Comparison of ENCODE assay signal across 17 cellular contexts in genomic region chr11:65854161-65854592, GRCh38. TPM values are rescaled to one million over a fixed set of nuclear protein-coding genes. Genes with fewer than 3 reads are reported as not detected.
DNase-seq lines count a peak whose midpoint lies in the region; ATAC-seq, FAIRE-seq and TF ChIP-seq lines count a peak whose summit lies in the region.
"Had no signal": no experiment of that assay in that cellular context is flagged by ENCODE, and none has a peak within 500 bp of the region (broad histone marks: within the 10 kb centered on the region; RNA-seq: fewer than 3 reads in every experiment).

No MANE protein-coding gene starts in this region.

- peaks cover 63% of the 10 kb centered on the region for H3K4me1 ChIP-seq in HepG2 (ENCODE audit: insufficient read depth, low read length)
- H3K4me1 ChIP-seq in right lobe of liver = peaks cover 0 to 16% (median 4%) of the 10 kb centered on the region in 4 donors
- H3K4me1 ChIP-seq in muscle layer of duodenum (ENCODE audit: control insufficient read depth in 1 of 2, insufficient read depth in 2 of 2, low read length in 2 of 2) = peaks cover 0 to 19% of the 10 kb centered on the region in 2 donors

- H3K36me3 Mint-ChIP-seq in activated naive CD8-positive, alpha-beta T cell treated with anti-CD3 and anti-CD28 coated beads, Interleukin-2, amount 50 U/mL, for 24 hours (ENCODE audit: low read depth) = peaks cover 52% of the 10 kb centered on the region

- CTCF ChIA-PET in HepG2 (lab: Yijun Ruan, JAX; ENCODE audit: low intra/inter-chr PET ratio, low total read pairs) = no interaction called here

- peak overlapping the region; percentile 10; the same call in 1 of the 2 replicates for H3K4me2 ChIP-seq in HepG2 (ENCODE audit: low read depth, low read length)

- H3K79me2 ChIP-seq in HepG2 (ENCODE audit: insufficient read depth, low read length) = peaks cover 22% of the 10 kb centered on the region

- peak; percentile 67 for DNase-seq in HepG2 (ENCODE audit: low spot score)
- DNase-seq in right lobe of liver = no peak
- DNase-seq in activated naive CD8-positive, alpha-beta T cell treated with anti-CD3 and anti-CD28 coated beads, Interleukin-2, amount 50 U/mL, for 24 hours = no peak
- no peak for DNase-seq in NK-92 (lab: John Stamatoyannopoulos, UW; ENCODE audit: unreplicated experiment)
- DNase-seq in midbrain (lab: John Stamatoyannopoulos, UW) = no peak
- no peak for DNase-seq in DMS53 (lab: John Stamatoyannopoulos, UW)
- DNase-seq: NCI-H1694 treated with DMSO at 0.1 percent for 48 hours, WERI-Rb-1 had no signal

- H3K9ac ChIP-seq in HepG2 (ENCODE audit: insufficient read depth, low read depth, low read length) = no peak overlapping the region

- in situ Hi-C loops in HepG2 (cut with HindIII; ENCODE audit: extremely low pct_ligation_motif_present, low pct_unique_long_range_greater_than_20kb) = loop anchor here (10.0 kb wide), 1 partner anchor 299 kb away; the partner anchor contains the start of gene LTBP3

- WGBS in HepG2 (ENCODE audit: low lambda C conversion rate) = 100% methylated on average over 1 of the region's 4 CpGs
- 87% methylated on average over 3 of the region's 4 CpGs for WGBS in right lobe of liver (ENCODE audit: insufficient coverage, low coverage, low lambda C conversion rate, missing lambda C conversion rate)

- TF ChIP-seq POLR2A in HepG2 (IDR thresholded peaks at IDR 0.05; ENCODE audit: insufficient read depth in 1 of 2, low read depth in 2 of 2, low read length in 2 of 2) (no peak), right lobe of liver (IDR thresholded peaks at IDR 0.05) (no peak)

- H3K36me3 ChIP-seq in HepG2 (replicated peaks in 1 of 2; ENCODE audit: control insufficient read depth in 1 of 2, insufficient read depth in 2 of 2, low read length in 2 of 2) = peaks cover 14 to 34% of the 10 kb centered on the region in 2 experiments
- peaks cover 6 to 38% (median 21%) of the 10 kb centered on the region in 4 donors for H3K36me3 ChIP-seq in right lobe of liver
- peaks cover 31 to 64% of the 10 kb centered on the region in 2 donors for H3K36me3 ChIP-seq in muscle layer of duodenum (ENCODE audit: control insufficient read depth in 1 of 2, insufficient read depth in 2 of 2, low read length in 2 of 2)

- H3K27ac ChIP-seq in HepG2 (ENCODE audit: extremely low read length, insufficient read depth, low read length) (peak overlapping the region; percentile 20), right lobe of liver (no peak overlapping the region), muscle layer of duodenum (ENCODE audit: low read length) (peak overlapping the region; percentile 69)
- H3K27ac ChIP-seq: epithelial cell of prostate, WERI-Rb-1 had no signal

- peaks cover 50% of the 10 kb centered on the region for H4K20me1 ChIP-seq in HepG2 (ENCODE audit: insufficient read depth, low read length)

- H3K27ac Mint-ChIP-seq in activated naive CD8-positive, alpha-beta T cell treated with anti-CD3 and anti-CD28 coated beads, Interleukin-2, amount 50 U/mL, for 24 hours = peak overlapping the region; percentile 68

- no peak for TF ChIP-seq RAD21 in HepG2 (CRISPR knock-in tag; IDR thresholded peaks at IDR 0.05)

- peaks cover 32% of the 10 kb centered on the region for H3K4me1 Mint-ChIP-seq in activated naive CD8-positive, alpha-beta T cell treated with anti-CD3 and anti-CD28 coated beads, Interleukin-2, amount 50 U/mL, for 24 hours

- POLR2A ChIA-PET in HepG2 (lab: Yijun Ruan, JAX) = interaction anchor here (1.0 to 1.3 kb wide), 5 partner anchors 15 to 201 kb away, joined by 3 to 6 read pairs (median 3); partner anchors contain the start of gene FIBP

- TF ChIP-seq EP300 in HepG2 (IDR thresholded peaks at IDR 0.05; ENCODE audit: low read depth in 2 of 2, low read length in 2 of 2) (peak in 1 of 2 experiments; percentile 12; a peak in 1 of 4 replicates), HepG2 (CRISPR knock-in tag; IDR thresholded peaks at IDR 0.05; ENCODE audit: borderline replicate concordance) (no peak)

- H3K4me3 ChIP-seq in HepG2 (replicated peaks in 1 of 3; ENCODE audit: insufficient read depth in 1 of 3, low read depth in 2 of 3, low read length in 3 of 3) (no peak overlapping the region), right lobe of liver (no peak overlapping the region), muscle layer of duodenum (ENCODE audit: low read depth in 1 of 2, low read length in 2 of 2) (no peak overlapping the region)
- H3K4me3 ChIP-seq: tibial nerve had no signal

- peak; percentile 7 for ATAC-seq in HepG2
- ATAC-seq in right lobe of liver = no peak
- no peak for ATAC-seq in activated naive CD8-positive, alpha-beta T cell treated with anti-CD3 and anti-CD28 coated beads, Interleukin-2, amount 50 U/mL, for 24 hours
- ATAC-seq in HG02623 (IDR thresholded peaks at IDR 0.05; ENCODE audit: unreplicated experiment) = no peak

- H2AFZ ChIP-seq in HepG2 (ENCODE audit: low read length) = no peak overlapping the region

- peaks cover 4% of the 10 kb centered on the region for H3K9me3 Mint-ChIP-seq in activated naive CD8-positive, alpha-beta T cell treated with anti-CD3 and anti-CD28 coated beads, Interleukin-2, amount 50 U/mL, for 24 hours

- intact Hi-C loops in HepG2 (cut with micrococcal nuclease; ENCODE audit: unreplicated experiment) = no loop called here
- intact Hi-C loops in right lobe of liver (cut with DNase I) = no loop called here

- H3K9me3 ChIP-seq in HepG2 (ENCODE audit: low read length) = 0 out of 2 replicates have a peak, but pooled peaks cover 4% of the 10 kb centered on the region
- no peaks in the 10 kb centered on the region for H3K9me3 ChIP-seq in right lobe of liver
- peaks cover 0 to 2% of the 10 kb centered on the region in 2 donors for H3K9me3 ChIP-seq in muscle layer of duodenum (ENCODE audit: control insufficient read depth in 1 of 2, low read length in 2 of 2)

- H3K4me3 Mint-ChIP-seq in activated naive CD8-positive, alpha-beta T cell treated with anti-CD3 and anti-CD28 coated beads, Interleukin-2, amount 50 U/mL, for 24 hours = peak overlapping the region; percentile 54
- H3K4me3 Mint-ChIP-seq: CD14-positive monocyte had no signal

- H3K27me3 Mint-ChIP-seq in activated naive CD8-positive, alpha-beta T cell treated with anti-CD3 and anti-CD28 coated beads, Interleukin-2, amount 50 U/mL, for 24 hours = no peaks in the 10 kb centered on the region

- H3K27me3 ChIP-seq in HepG2 (ENCODE audit: control insufficient read depth in 1 of 2, insufficient read depth in 2 of 2, low read length in 2 of 2) (no peaks in the 10 kb centered on the region; a peak in 1 of 5 replicates), right lobe of liver (no peaks in the 10 kb centered on the region), muscle layer of duodenum (ENCODE audit: low read depth, low read length) (no peaks in the 10 kb centered on the region)
- H3K27me3 ChIP-seq: tibial nerve had no signal

- BruUV-seq in HepG2 (replicated peaks; lab: Mats Ljungman, UMichigan) = no TSS peak

- TF ChIP-seq CTCF in HepG2 (CRISPR knock-in tag; IDR thresholded peaks at IDR 0.05) (no peak), right lobe of liver (IDR thresholded peaks at IDR 0.05) (no peak)

- peak; percentile 94 for FAIRE-seq in HepG2 (lab: Jason Lieb, UNC)
- FAIRE-seq: GM12892, islet of Langerhans had no signal

RNA-seq across cellular contexts. Expression of gene CFL1, which starts 3.8 kb away (rescaled TPM):
- 383 and 458 TPM in 2 replicates for total RNA-seq in HepG2 (2016; rRNA removed; fragmentation: Illumina TruSeq; extraction: Trizol)
- total RNA-seq in HepG2 (2016; cell fraction: cytosol; rRNA removed; fragmentation: Illumina TruSeq; extraction: Trizol; ENCODE audit: low read depth) = 49.6 and 56.4 TPM in 2 replicates
- total RNA-seq in HepG2 (2016; cell fraction: insoluble cytoplasmic fraction; rRNA removed; fragmentation: Illumina TruSeq; extraction: Trizol) = 365 and 431 TPM in 2 replicates
- total RNA-seq in HepG2 (2016; cell fraction: membrane; rRNA removed; fragmentation: Illumina TruSeq; extraction: Trizol) = 92.4 and 99.4 TPM in 2 replicates
- 154 and 171 TPM in 2 replicates for total RNA-seq in HepG2 (2016; cell fraction: nucleus; rRNA removed; fragmentation: Illumina TruSeq; extraction: Trizol)
- 347 and 379 TPM in 2 replicates for polyA plus RNA-seq in HepG2 (2011; rRNA removed)
- 649 and 884 TPM in 2 replicates for polyA plus RNA-seq in HepG2 (2011; cell fraction: cytosol; rRNA removed)
- 218 and 244 TPM in 2 replicates for polyA plus RNA-seq in HepG2 (2011; cell fraction: nucleus; rRNA removed)
- 289 and 295 TPM in 2 replicates for polyA plus RNA-seq in HepG2 (2012)
- polyA plus RNA-seq in HepG2 (2016; cell fraction: cytosol; fragmentation: Illumina TruSeq; extraction: Trizol; ENCODE audit: low read depth) = 112 and 116 TPM in 2 replicates
- polyA plus RNA-seq in HepG2 (2016; cell fraction: insoluble cytoplasmic fraction; fragmentation: Illumina TruSeq; extraction: Trizol; ENCODE audit: low read depth) = 879 and 1,116 TPM in 2 replicates
- 173 and 178 TPM in 2 replicates for polyA plus RNA-seq in HepG2 (2016; cell fraction: membrane; fragmentation: Illumina TruSeq; extraction: Trizol; ENCODE audit: low read depth)
- polyA plus RNA-seq in HepG2 (2016; cell fraction: nucleus; fragmentation: Illumina TruSeq; extraction: Trizol; ENCODE audit: insufficient read depth, low read depth) = 427 and 437 TPM in 2 replicates
- polyA minus RNA-seq in HepG2 (2011; rRNA and poly(A)+ RNA removed; ENCODE audit: low replicate concordance) = 360 and 1,083 TPM in 2 replicates
- 284 and 320 TPM in 2 replicates for polyA minus RNA-seq in HepG2 (2011; cell fraction: cytosol; rRNA and poly(A)+ RNA removed)
- 153 and 218 TPM in 2 replicates for polyA minus RNA-seq in HepG2 (2011; cell fraction: nucleus; rRNA and poly(A)+ RNA removed)
- total RNA-seq in right lobe of liver = 100 to 1,000 TPM; 219 to 503 (median 313) TPM

RNA-seq across cellular contexts. Expression of gene MUS81, which starts 6.1 kb away (rescaled TPM):
- 13.2 and 25.6 TPM in 2 replicates for total RNA-seq in HepG2 (2016; rRNA removed; fragmentation: Illumina TruSeq; extraction: Trizol)
- total RNA-seq in HepG2 (2016; cell fraction: cytosol; rRNA removed; fragmentation: Illumina TruSeq; extraction: Trizol; ENCODE audit: low read depth) = 9.1 and 9.8 TPM in 2 replicates
- total RNA-seq in HepG2 (2016; cell fraction: insoluble cytoplasmic fraction; rRNA removed; fragmentation: Illumina TruSeq; extraction: Trizol) = 10.0 and 23.4 TPM in 2 replicates
- total RNA-seq in HepG2 (2016; cell fraction: membrane; rRNA removed; fragmentation: Illumina TruSeq; extraction: Trizol) = 9.8 and 11.9 TPM in 2 replicates
- 33.1 and 33.6 TPM in 2 replicates for total RNA-seq in HepG2 (2016; cell fraction: nucleus; rRNA removed; fragmentation: Illumina TruSeq; extraction: Trizol)
- 30.2 and 43.6 TPM in 2 replicates for polyA plus RNA-seq in HepG2 (2011; rRNA removed)
- polyA plus RNA-seq in HepG2 (2011; cell fraction: cytosol; rRNA removed) = 9.6 and 15.1 TPM in 2 replicates
- 256 and 293 TPM in 2 replicates for polyA plus RNA-seq in HepG2 (2011; cell fraction: nucleus; rRNA removed)
- polyA plus RNA-seq in HepG2 (2012) = 17.9 and 34.3 TPM in 2 replicates
- polyA plus RNA-seq in HepG2 (2016; cell fraction: cytosol; fragmentation: Illumina TruSeq; extraction: Trizol; ENCODE audit: low read depth) = 5.3 and 7.5 TPM in 2 replicates
- 10.0 and 14.2 TPM in 2 replicates for polyA plus RNA-seq in HepG2 (2016; cell fraction: insoluble cytoplasmic fraction; fragmentation: Illumina TruSeq; extraction: Trizol; ENCODE audit: low read depth)
- 9.0 and 9.4 TPM in 2 replicates for polyA plus RNA-seq in HepG2 (2016; cell fraction: membrane; fragmentation: Illumina TruSeq; extraction: Trizol; ENCODE audit: low read depth)
- 70.1 TPM in 2 replicates for polyA plus RNA-seq in HepG2 (2016; cell fraction: nucleus; fragmentation: Illumina TruSeq; extraction: Trizol; ENCODE audit: insufficient read depth, low read depth)
- polyA minus RNA-seq in HepG2 (2011; rRNA and poly(A)+ RNA removed; ENCODE audit: low replicate concordance) = 21.4 and 58.7 TPM in 2 replicates
- 5.5 and 5.8 TPM in 2 replicates for polyA minus RNA-seq in HepG2 (2011; cell fraction: cytosol; rRNA and poly(A)+ RNA removed)
- 60.9 and 66.5 TPM in 2 replicates for polyA minus RNA-seq in HepG2 (2011; cell fraction: nucleus; rRNA and poly(A)+ RNA removed)
- 10 to 100 TPM; 14.0 to 25.6 (median 19.7) TPM for total RNA-seq in right lobe of liver

RNA-seq across cellular contexts. Expression of gene EFEMP2, which starts 18.4 kb away (rescaled TPM):
- total RNA-seq in HepG2 (2016; rRNA removed; fragmentation: Illumina TruSeq; extraction: Trizol) = 3.7 and 7.4 TPM in 2 replicates
- total RNA-seq in HepG2 (2016; cell fraction: cytosol; rRNA removed; fragmentation: Illumina TruSeq; extraction: Trizol; ENCODE audit: low read depth) = 15.2 and 15.7 TPM in 2 replicates
- 3.7 and 8.2 TPM in 2 replicates for total RNA-seq in HepG2 (2016; cell fraction: insoluble cytoplasmic fraction; rRNA removed; fragmentation: Illumina TruSeq; extraction: Trizol)
- total RNA-seq in HepG2 (2016; cell fraction: membrane; rRNA removed; fragmentation: Illumina TruSeq; extraction: Trizol) = 12.4 and 16.0 TPM in 2 replicates
- 7.8 and 14.5 TPM in 2 replicates for total RNA-seq in HepG2 (2016; cell fraction: nucleus; rRNA removed; fragmentation: Illumina TruSeq; extraction: Trizol)
- polyA plus RNA-seq in HepG2 (2011; rRNA removed) = 29.7 and 34.3 TPM in 2 replicates
- 17.6 and 22.8 TPM in 2 replicates for polyA plus RNA-seq in HepG2 (2011; cell fraction: cytosol; rRNA removed)
- 150 and 216 TPM in 2 replicates for polyA plus RNA-seq in HepG2 (2011; cell fraction: nucleus; rRNA removed)
- polyA plus RNA-seq in HepG2 (2012) = 12.1 and 14.4 TPM in 2 replicates
- 19.2 and 19.9 TPM in 2 replicates for polyA plus RNA-seq in HepG2 (2016; cell fraction: cytosol; fragmentation: Illumina TruSeq; extraction: Trizol; ENCODE audit: low read depth)
- 5.8 and 5.9 TPM in 2 replicates for polyA plus RNA-seq in HepG2 (2016; cell fraction: insoluble cytoplasmic fraction; fragmentation: Illumina TruSeq; extraction: Trizol; ENCODE audit: low read depth)
- polyA plus RNA-seq in HepG2 (2016; cell fraction: membrane; fragmentation: Illumina TruSeq; extraction: Trizol; ENCODE audit: low read depth) = 18.0 and 19.9 TPM in 2 replicates
- 20.2 and 23.5 TPM in 2 replicates for polyA plus RNA-seq in HepG2 (2016; cell fraction: nucleus; fragmentation: Illumina TruSeq; extraction: Trizol; ENCODE audit: insufficient read depth, low read depth)
- 2.1 and 18.1 TPM in 2 replicates for polyA minus RNA-seq in HepG2 (2011; rRNA and poly(A)+ RNA removed; ENCODE audit: low replicate concordance)
- 4.1 and 4.8 TPM in 2 replicates for polyA minus RNA-seq in HepG2 (2011; cell fraction: cytosol; rRNA and poly(A)+ RNA removed)
- 14.5 and 17.7 TPM in 2 replicates for polyA minus RNA-seq in HepG2 (2011; cell fraction: nucleus; rRNA and poly(A)+ RNA removed)
- 10 to 100 TPM in 1 of 6 experiments, 1 to 10 TPM in 5; 5.1 to 13.9 (median 7.8) TPM for total RNA-seq in right lobe of liver

RNA-seq across cellular contexts. Expression of gene SNX32, which starts 20.4 kb away (rescaled TPM):
- total RNA-seq in HepG2 (2016; rRNA removed; fragmentation: Illumina TruSeq; extraction: Trizol) (0.09 TPM in 1 of 2 replicates, not detected in the other), right lobe of liver (under 1 TPM in 3 of 6 experiments, not detected in 3; 0.16 to 0.37 (median 0.31) TPM)
- total RNA-seq in HepG2 (2016; cell fraction: cytosol; rRNA removed; fragmentation: Illumina TruSeq; extraction: Trizol; ENCODE audit: low read depth) = not detected in 2 replicates
- total RNA-seq in HepG2 (2016; cell fraction: insoluble cytoplasmic fraction; rRNA removed; fragmentation: Illumina TruSeq; extraction: Trizol) = 0.17 TPM in 1 of 2 replicates, not detected in the other
- not detected in 2 replicates for total RNA-seq in HepG2 (2016; cell fraction: membrane; rRNA removed; fragmentation: Illumina TruSeq; extraction: Trizol)
- 0.16 TPM in 1 of 2 replicates, not detected in the other for total RNA-seq in HepG2 (2016; cell fraction: nucleus; rRNA removed; fragmentation: Illumina TruSeq; extraction: Trizol)
- 0.29 and 0.34 TPM in 2 replicates for polyA plus RNA-seq in HepG2 (2011; rRNA removed)
- polyA plus RNA-seq in HepG2 (2011; cell fraction: cytosol; rRNA removed) = 0.08 and 0.30 TPM in 2 replicates
- 4.2 and 5.7 TPM in 2 replicates for polyA plus RNA-seq in HepG2 (2011; cell fraction: nucleus; rRNA removed)
- 0.19 and 0.35 TPM in 2 replicates for polyA plus RNA-seq in HepG2 (2012)
- 0.17 TPM in 1 of 2 replicates, not detected in the other for polyA plus RNA-seq in HepG2 (2016; cell fraction: cytosol; fragmentation: Illumina TruSeq; extraction: Trizol; ENCODE audit: low read depth)
- polyA plus RNA-seq in HepG2 (2016; cell fraction: insoluble cytoplasmic fraction; fragmentation: Illumina TruSeq; extraction: Trizol; ENCODE audit: low read depth) = 0.19 TPM in 1 of 2 replicates, not detected in the other
- polyA plus RNA-seq in HepG2 (2016; cell fraction: membrane; fragmentation: Illumina TruSeq; extraction: Trizol; ENCODE audit: low read depth) = 0.08 and 0.22 TPM in 2 replicates
- 0.52 and 0.55 TPM in 2 replicates for polyA plus RNA-seq in HepG2 (2016; cell fraction: nucleus; fragmentation: Illumina TruSeq; extraction: Trizol; ENCODE audit: insufficient read depth, low read depth)
- 0.30 and 0.86 TPM in 2 replicates for polyA minus RNA-seq in HepG2 (2011; rRNA and poly(A)+ RNA removed; ENCODE audit: low replicate concordance)
- not detected in 2 replicates for polyA minus RNA-seq in HepG2 (2011; cell fraction: cytosol; rRNA and poly(A)+ RNA removed)
- 0.75 and 1.4 TPM in 2 replicates for polyA minus RNA-seq in HepG2 (2011; cell fraction: nucleus; rRNA and poly(A)+ RNA removed)
- total RNA-seq: HT1080, OCI-LY7 had no signal

RNA-seq across cellular contexts. Expression of gene CTSW, which starts 25.5 kb away (rescaled TPM):
- total RNA-seq in HepG2 (2016; rRNA removed; fragmentation: Illumina TruSeq; extraction: Trizol) = not detected in 2 replicates
- total RNA-seq in HepG2 (2016; cell fraction: cytosol; rRNA removed; fragmentation: Illumina TruSeq; extraction: Trizol; ENCODE audit: low read depth) = not detected in 2 replicates
- total RNA-seq in HepG2 (2016; cell fraction: insoluble cytoplasmic fraction; rRNA removed; fragmentation: Illumina TruSeq; extraction: Trizol) = not detected in 2 replicates
- total RNA-seq in HepG2 (2016; cell fraction: membrane; rRNA removed; fragmentation: Illumina TruSeq; extraction: Trizol) = not detected in 2 replicates
- not detected in 2 replicates for total RNA-seq in HepG2 (2016; cell fraction: nucleus; rRNA removed; fragmentation: Illumina TruSeq; extraction: Trizol)
- polyA plus RNA-seq in HepG2 (2011; rRNA removed) = 0.09 TPM in 1 of 2 replicates, not detected in the other
- polyA plus RNA-seq in HepG2 (2011; cell fraction: cytosol; rRNA removed) = not detected in 2 replicates
- polyA plus RNA-seq in HepG2 (2011; cell fraction: nucleus; rRNA removed) = 0.24 TPM in 1 of 2 replicates, not detected in the other
- 0.29 TPM in 1 of 2 replicates, not detected in the other for polyA plus RNA-seq in HepG2 (2012)
- polyA plus RNA-seq in HepG2 (2016; cell fraction: cytosol; fragmentation: Illumina TruSeq; extraction: Trizol; ENCODE audit: low read depth) = not detected in 2 replicates
- polyA plus RNA-seq in HepG2 (2016; cell fraction: insoluble cytoplasmic fraction; fragmentation: Illumina TruSeq; extraction: Trizol; ENCODE audit: low read depth) = not detected in 2 replicates
- polyA plus RNA-seq in HepG2 (2016; cell fraction: membrane; fragmentation: Illumina TruSeq; extraction: Trizol; ENCODE audit: low read depth) = not detected in 2 replicates
- not detected in 2 replicates for polyA plus RNA-seq in HepG2 (2016; cell fraction: nucleus; fragmentation: Illumina TruSeq; extraction: Trizol; ENCODE audit: insufficient read depth, low read depth)
- not detected in 2 replicates for polyA minus RNA-seq in HepG2 (2011; rRNA and poly(A)+ RNA removed; ENCODE audit: low replicate concordance)
- polyA minus RNA-seq in HepG2 (2011; cell fraction: cytosol; rRNA and poly(A)+ RNA removed) = not detected in 2 replicates
- polyA minus RNA-seq in HepG2 (2011; cell fraction: nucleus; rRNA and poly(A)+ RNA removed) = not detected in 2 replicates
- 1 to 10 TPM in 3 of 6 experiments, under 1 TPM in 3; 0.49 to 1.3 (median 1.0) TPM for total RNA-seq in right lobe of liver
- total RNA-seq: OCI-LY7 had no signal

Comparison
In these comparisons a context has a peak if more than half of its experiments do, and no peak if none do; other contexts are left out.
1. H3K27ac ChIP-seq: peak in HepG2 (single experiment) and muscle layer of duodenum (single experiment); none in right lobe of liver (0 of 3).